ENCODE assay signal across 8 cellular contexts in genomic region chr5:117455236-117456233, GRCh38.
A peak's percentile ranks its signal among the peaks of the same experiment; 100 is the strongest.
DNase-seq lines count a peak whose midpoint lies in the region; ATAC-seq and TF ChIP-seq lines count a peak whose summit lies in the region.

No MANE protein-coding gene starts in this region.

- WGBS in right cardiac atrium: 48% methylated on average over 21 of the region's 21 CpGs
- 65% methylated on average over 21 of the region's 21 CpGs; no CpG with 5 or more reads in 1 of the 2 donors for WGBS in transverse colon (ENCODE audit: low coverage in 1 of 2), 2 donors

- no peak for DNase-seq in AG10803 (ENCODE audit: low read depth)
- peak; percentile 32 for DNase-seq in SK-MEL-5 (ENCODE audit: low read depth, low spot score)
- DNase-seq in right cardiac atrium: peak in 2 of 3 donors; percentile 22 to 32
- DNase-seq in transverse colon: peak; percentile 60
- DNase-seq in anterior cingulate cortex (lab: John Stamatoyannopoulos, UW): no peak
- DNase-seq in cortex of kidney (lab: John Stamatoyannopoulos, UW): no peak

- H3K4me3 ChIP-seq in AG10803 (ENCODE audit: low read length): no peak overlapping the region
- peak overlapping the region; percentile 30 for H3K4me3 ChIP-seq in right cardiac atrium (ENCODE audit: low read length)
- H3K4me3 ChIP-seq in transverse colon: peak overlapping the region in 3 of 4 donors; percentile 29 to 45 (median 36)

- in situ Hi-C loops in SK-MEL-5 (cut with HindIII; ENCODE audit: low pct_unique_long_range_greater_than_20kb, low sequenced_read_pairs): no loop called here
- in situ Hi-C loops in transverse colon (cut with MboI; ENCODE audit: low pct_ligation_motif_present in 1 of 4, low pct_unique_long_range_greater_than_20kb in 1 of 4, low sequenced_read_pairs in 3 of 4): no loop called here

- H3K27ac ChIP-seq in right cardiac atrium (ENCODE audit: low read length) (no peak overlapping the region), transverse colon (peak overlapping the region; percentile 47 to 59 (median 49))

- TF ChIP-seq CTCF in AG10803 (conservative IDR thresholded peaks at IDR 0.05; ENCODE audit: low read length) (peak; percentile 13; the same call in 1 of the 2 replicates), transverse colon (IDR thresholded peaks at IDR 0.05) (peak in 4 of 5 experiments; percentile 43 to 51 (median 45))

- intact Hi-C loops in right cardiac atrium (cut with DNase I) (loop anchor here in 1 of 4 donors (5.0 kb wide), 1 partner anchor 1337 kb away; no protein-coding TSS in a partner anchor), transverse colon (cut with DNase I; ENCODE audit: low total_unique reads) (no loop called here)

- peak; percentile 23 for ATAC-seq in GM18870 (IDR thresholded peaks at IDR 0.05; ENCODE audit: unreplicated experiment)
- peak; percentile 38 for ATAC-seq in HG03064 (IDR thresholded peaks at IDR 0.05; ENCODE audit: low read depth, unreplicated experiment)
- ATAC-seq in right cardiac atrium: peak; percentile 50 to 66

- TF ChIP-seq EP300 in transverse colon (IDR thresholded peaks at IDR 0.05; ENCODE audit: low read depth): no peak

- H3K4me1 ChIP-seq in right cardiac atrium (ENCODE audit: control insufficient read depth, insufficient read depth, low read length) (no peaks in the 10 kb centered on the region), transverse colon (no peaks in the 10 kb centered on the region)

- no peaks in the 10 kb centered on the region for H3K9me3 ChIP-seq in right cardiac atrium (ENCODE audit: control insufficient read depth, low read length)
- H3K9me3 ChIP-seq in transverse colon: no peaks in the 10 kb centered on the region

- H3K27me3 ChIP-seq in right cardiac atrium (ENCODE audit: control insufficient read depth, insufficient read depth) (no peaks in the 10 kb centered on the region), transverse colon (no peaks in the 10 kb centered on the region)

- no peaks in the 10 kb centered on the region for H3K36me3 ChIP-seq in transverse colon

- TF ChIP-seq POLR2A in transverse colon (IDR thresholded peaks at IDR 0.05): no peak

Comparison
In these comparisons a context has a peak if more than half of its experiments do, and no peak if none do; other contexts are left out.
1. DNase-seq: peak in SK-MEL-5 (single experiment), right cardiac atrium (2 of 3) and transverse colon (single experiment); none in AG10803 (single experiment), anterior cingulate cortex (0 of 58) and cortex of kidney (single experiment).
2. Peak in every context shown above with its lines, with median percentiles within 50 percentile points of each other: ATAC-seq.